In the genomic region with DNA sequence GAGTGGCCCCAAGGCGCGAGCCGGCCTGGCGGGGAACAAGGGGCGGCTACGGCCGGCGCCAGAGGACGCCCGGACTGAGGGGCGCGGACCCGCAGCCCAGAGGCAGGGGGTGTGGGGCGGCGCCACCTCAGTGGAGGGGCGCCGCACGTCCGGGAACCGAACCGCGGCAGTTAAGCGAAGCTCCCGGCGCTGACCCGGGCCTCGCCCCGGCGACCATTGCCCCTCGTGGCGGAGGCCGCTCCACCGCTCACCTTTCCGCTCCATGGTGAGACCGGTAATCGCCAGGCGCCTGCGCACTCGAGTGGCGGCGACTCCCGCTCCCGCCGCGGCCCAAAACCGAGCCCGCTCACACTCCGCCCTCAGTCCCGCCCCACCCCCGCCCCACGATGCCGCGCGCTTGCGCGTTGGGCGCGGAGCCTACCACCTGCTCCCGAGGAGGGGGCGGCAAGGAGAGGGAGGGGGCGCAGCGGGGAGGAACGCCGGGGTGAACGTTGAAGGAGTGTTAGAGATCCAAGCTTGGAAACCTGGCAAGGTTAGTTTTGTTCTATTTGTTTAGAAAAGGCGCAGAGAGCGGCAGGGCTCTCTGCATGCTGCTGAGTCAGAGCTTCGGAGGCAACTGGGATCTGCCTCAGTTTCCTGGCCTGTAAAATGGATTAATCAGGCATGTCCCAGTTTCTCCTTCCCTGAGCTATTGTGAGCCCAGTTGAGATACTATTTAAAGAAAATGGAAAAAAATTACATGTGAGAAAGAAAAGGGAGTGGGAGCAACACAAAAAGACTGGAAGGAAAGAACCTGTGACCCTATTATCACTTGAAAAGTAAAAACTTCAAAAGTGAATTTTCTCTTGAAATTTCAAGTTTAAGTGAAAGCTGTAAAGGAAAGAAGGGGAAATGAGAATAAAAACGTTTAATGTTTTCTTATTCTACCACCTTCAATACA, we compare ENCODE assay signal across 8 cellular contexts. TPM values are rescaled to one million over a fixed set of nuclear protein-coding genes. Genes with fewer than 3 reads are reported as not detected.
DNase-seq lines count a peak whose midpoint lies in the region; ATAC-seq and TF ChIP-seq lines count a peak whose summit lies in the region.

A gene (minus strand): TSS at position 306 of the 940 bp plus-strand sequence. CDS start 42 bp downstream, at position 264.

- no peaks in the 10 kb centered on the region for H3K36me3 ChIP-seq in right lobe of liver

- TF ChIP-seq POLR2A in right lobe of liver (IDR thresholded peaks at IDR 0.05): peak; percentile 86

- TF ChIP-seq CTCF in C4-2B (conservative IDR thresholded peaks at IDR 0.05) (no peak), dorsolateral prefrontal cortex (IDR thresholded peaks at IDR 0.05 in 54 of 56, conservative IDR thresholded peaks at IDR 0.05 in 2 of 56; ENCODE audit: low read depth in 1 of 56, partially characterized antibody in 56 of 56) (peak in 19 of 56 donors; percentile 8 to 40 (median 24)), right lobe of liver (IDR thresholded peaks at IDR 0.05) (no peak)

- no peaks in the 10 kb centered on the region for H3K9me3 ChIP-seq in right lobe of liver

- DNase-seq in NCI-H748 treated with DMSO at 0.1 percent for 48 hours (lab: John Stamatoyannopoulos, UW) (peak; percentile 81), dorsolateral prefrontal cortex (peak; percentile 75 to 93 (median 85)), right lobe of liver (peak; percentile 94 to 95 (median 95))
- DNase-seq in activated CD4-positive, alpha-beta T cell treated with anti-CD3 and anti-CD28 coated beads, Interleukin-2, amount 50 U/mL, for 48 hours: peak; percentile 91 to 92
- DNase-seq in stimulated activated CD4-positive, alpha-beta T cell treated with anti-CD3 and anti-CD28 coated beads, Interleukin-4, amount 100 ng/mL, for 24 hours: peak; percentile 89

- ATAC-seq in GM19351 (IDR thresholded peaks at IDR 0.05; ENCODE audit: unreplicated experiment) (peak; percentile 77), HG03520 (IDR thresholded peaks at IDR 0.05; ENCODE audit: unreplicated experiment) (peak; percentile 70), right lobe of liver (peak; percentile 88 to 94 (median 92))

- peaks cover 0 to 14% (median 5%) of the 10 kb centered on the region in 4 donors for H3K4me1 ChIP-seq in right lobe of liver

- H3K27ac ChIP-seq in C4-2B: peak within 1 kb of the TSS; percentile 84
- H3K27ac ChIP-seq in dorsolateral prefrontal cortex: peak within 1 kb of the TSS in 58 of 59 donors; percentile 15 to 92 (median 78)
- peak within 1 kb of the TSS; percentile 45 to 76 (median 46) for H3K27ac ChIP-seq in right lobe of liver

- H3K4me3 ChIP-seq in dorsolateral prefrontal cortex: peak within 1 kb of the TSS; percentile 56 to 98 (median 85)
- H3K4me3 ChIP-seq in right lobe of liver: peak within 1 kb of the TSS; percentile 64 to 89 (median 78)

- 2% methylated on average over 10 of the region's 69 CpGs for WGBS in right lobe of liver (ENCODE audit: insufficient coverage, low coverage, low lambda C conversion rate, missing lambda C conversion rate)

- H3K27me3 ChIP-seq in dorsolateral prefrontal cortex: no peaks in the 10 kb centered on the region
- no peaks in the 10 kb centered on the region for H3K27me3 ChIP-seq in right lobe of liver

- intact Hi-C loops in dorsolateral prefrontal cortex (cut with DNase I) (loop anchor here (2.0 to 10.0 kb wide), 2 partner anchors 106 to 174 kb away; a partner anchor contains a TSS), right lobe of liver (cut with DNase I) (no loop called here)

RNA-seq across cellular contexts. Expression of the gene that starts here (rescaled TPM):
- total RNA-seq in dorsolateral prefrontal cortex (10 to 100 TPM; 32.2 to 80.3 (median 53.7) TPM), right lobe of liver (10 to 100 TPM; 18.4 to 64.1 (median 26.4) TPM)

Comparison
In these comparisons a context has a peak if more than half of its experiments do, and no peak if none do; other contexts are left out.
1. Peak in every context shown above with its lines: DNase-seq, ATAC-seq, H3K4me3 ChIP-seq and H3K27ac ChIP-seq.
2. intact Hi-C loops: an anchor here in dorsolateral prefrontal cortex (2.0 to 10.0 kb wide); none called in right lobe of liver.